20 cellular contexts compared by ENCODE assay signal in the genomic region with DNA sequence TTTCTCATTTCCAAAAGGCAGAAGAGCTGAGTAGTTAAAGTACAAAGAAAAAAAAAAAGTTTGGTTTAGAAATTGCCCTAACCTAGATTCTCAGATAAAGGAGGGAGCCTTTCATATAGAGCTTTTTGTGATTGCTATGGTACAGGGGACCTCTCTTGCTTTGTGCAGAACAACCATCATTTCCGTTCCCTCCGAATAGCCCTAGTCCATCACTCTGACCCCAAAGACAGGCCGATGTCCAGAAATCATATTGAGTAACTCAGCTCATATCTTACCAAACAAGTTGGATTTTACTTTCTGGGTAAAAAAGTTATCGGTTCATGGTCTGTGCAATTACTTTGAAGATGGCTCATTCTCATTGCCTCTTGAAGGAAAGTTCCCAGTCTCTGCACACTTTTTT. TPM values are rescaled to one million over a fixed set of nuclear protein-coding genes. Genes with fewer than 3 reads are reported as not detected.
A peak's percentile ranks its signal among the peaks of the same experiment; 100 is the strongest.
DNase-seq lines count a peak whose midpoint lies in the region; ATAC-seq and TF ChIP-seq lines count a peak whose summit lies in the region.
"Had no signal": no experiment of that assay in that cellular context is flagged by ENCODE, and none has a peak within 500 bp of the region (broad histone marks: within the 10 kb centered on the region; RNA-seq: fewer than 3 reads in every experiment).

No MANE protein-coding gene starts in this region.

- H3K9me3 ChIP-seq in upper lobe of right lung = no peaks in the 10 kb centered on the region
- H3K9me3 ChIP-seq: neutrophil, Peyer's patch had no signal

- no peaks in the 10 kb centered on the region for H3K27me3 ChIP-seq in upper lobe of right lung
- H3K27me3 ChIP-seq: Peyer's patch had no signal

- H3K4me3 Mint-ChIP-seq in nephron = peak overlapping the region in 1 of 3 experiments; percentile 48
- H3K4me3 Mint-ChIP-seq: activated CD4-positive, alpha-beta memory T cell treated with anti-CD3 and anti-CD28 coated beads for 36 hours had no signal

- no peak for ATAC-seq in upper lobe of right lung
- ATAC-seq: left colon had no signal

- intact Hi-C loops in upper lobe of right lung (cut with DNase I) = no loop called here

- peaks cover 44% of the 10 kb centered on the region for H3K4me1 Mint-ChIP-seq in nephron

- peak; percentile 77 for DNase-seq in amniotic epithelial cell (ENCODE audit: low read depth)
- DNase-seq in fibroblast of mammary gland (ENCODE audit: low read depth) = peak; percentile 42
- no peak for DNase-seq in upper lobe of right lung
- no peak for DNase-seq in activated CD4-positive, alpha-beta T cell treated with anti-CD3 and anti-CD28 coated beads for 4 hours
- DNase-seq in NCI-H2107 treated with DMSO at 0.1 percent for 48 hours (lab: John Stamatoyannopoulos, UW; ENCODE audit: unreplicated experiment) = no peak
- DNase-seq in kidney tubule cell (ENCODE audit: low spot score) = no peak
- DNase-seq: activated CD4-positive, alpha-beta memory T cell treated with anti-CD3 and anti-CD28 coated beads for 36 hours; activated gamma-delta T cell treated with Interleukin-2 at 50 U/mL for 16 hours; AML-193; amygdala; cerebellar nuclear complex; H7; left colon; NCI-H1092; NCI-H2029; NK-92 treated with Interleukin-12 subunit alpha and Interleukin-12 subunit beta, amount 100 ng/mL, for 24 hours; Peyer's patch had no signal

- no peaks in the 10 kb centered on the region for H3K9me3 Mint-ChIP-seq in nephron
- H3K9me3 Mint-ChIP-seq: activated CD4-positive, alpha-beta memory T cell treated with anti-CD3 and anti-CD28 coated beads for 36 hours had no signal

- H3K27ac Mint-ChIP-seq in nephron = peak overlapping the region; percentile 49 to 95 (median 83)
- H3K27ac Mint-ChIP-seq: activated CD4-positive, alpha-beta memory T cell treated with anti-CD3 and anti-CD28 coated beads for 36 hours had no signal

- TF ChIP-seq CTCF in fibroblast of mammary gland (conservative IDR thresholded peaks at IDR 0.05; ENCODE audit: control insufficient read depth, insufficient read depth, low read depth, low read length) = no peak
- no peak for TF ChIP-seq CTCF in nephron (IDR thresholded peaks at IDR 0.05; ENCODE audit: unreplicated experiment in 3 of 3)
- no peak for TF ChIP-seq CTCF in upper lobe of right lung (IDR thresholded peaks at IDR 0.05)

- peak overlapping the region; percentile 40 for H3K27ac ChIP-seq in upper lobe of right lung
- H3K27ac ChIP-seq: neutrophil, VCaP had no signal

- H3K4me1 ChIP-seq in upper lobe of right lung = peaks cover 8% of the 10 kb centered on the region

- no peaks in the 10 kb centered on the region for H3K36me3 Mint-ChIP-seq in nephron (ENCODE audit: low read depth)
- H3K36me3 Mint-ChIP-seq: activated CD4-positive, alpha-beta memory T cell treated with anti-CD3 and anti-CD28 coated beads for 36 hours had no signal

- H3K4me3 ChIP-seq in fibroblast of mammary gland (ENCODE audit: control insufficient read depth, low read depth, low read length) (no peak overlapping the region), upper lobe of right lung (no peak overlapping the region)
- H3K4me3 ChIP-seq: Peyer's patch had no signal

- no peaks in the 10 kb centered on the region for H3K27me3 Mint-ChIP-seq in nephron (ENCODE audit: low read depth)

- no peaks in the 10 kb centered on the region for H3K36me3 ChIP-seq in upper lobe of right lung
- H3K36me3 ChIP-seq: neutrophil, Peyer's patch had no signal

RNA-seq across cellular contexts. Expression of a gene that starts 36.7 kb away (rescaled TPM):
- total RNA-seq in upper lobe of right lung = 8.0 TPM
- total RNA-seq: H7 had no signal

Comparison
In these comparisons a context has a peak if more than half of its experiments do, and no peak if none do; other contexts are left out.
1. DNase-seq: peak in amniotic epithelial cell (single experiment) and fibroblast of mammary gland (single experiment); none in upper lobe of right lung (single experiment), activated CD4-positive, alpha-beta T cell treated with anti-CD3 and anti-CD28 coated beads for 4 hours (0 of 2), NCI-H2107 treated with DMSO at 0.1 percent for 48 hours (single experiment) and kidney tubule cell (single experiment).